Comparison of ENCODE assay signal across 9 cellular contexts in genomic region chr10:24449334-24449740, GRCh38.
A peak's percentile ranks its signal among the peaks of the same experiment; 100 is the strongest.
DNase-seq lines count a peak whose midpoint lies in the region; ATAC-seq, FAIRE-seq and TF ChIP-seq lines count a peak whose summit lies in the region.
"Had no signal": no experiment of that assay in that cellular context is flagged by ENCODE, and none has a peak within 500 bp of the region (broad histone marks: within the 10 kb centered on the region; RNA-seq: fewer than 3 reads in every experiment).

No MANE protein-coding gene starts in this region.

- H3K4me3 ChIP-seq in bronchial epithelial cell (ENCODE audit: low read depth, low read length) (no peak overlapping the region), skeletal muscle cell (ENCODE audit: low read depth, low read length) (peak overlapping the region; percentile 7)
- no peak overlapping the region for H3K4me3 ChIP-seq in effector memory CD4-positive, alpha-beta T cell (ENCODE audit: insufficient read depth, low read depth, low read length, poor library complexity, severe bottlenecking)
- H3K4me3 ChIP-seq: lung had no signal

- no peaks in the 10 kb centered on the region for H3K9me3 ChIP-seq in effector memory CD4-positive, alpha-beta T cell (ENCODE audit: control insufficient read depth, low read length)

- ATAC-seq in HG02943 (IDR thresholded peaks at IDR 0.05; ENCODE audit: low read depth, unreplicated experiment) (peak; percentile 62), HG03196 (IDR thresholded peaks at IDR 0.05; ENCODE audit: unreplicated experiment) (no peak)

- H3K4me1 ChIP-seq in effector memory CD4-positive, alpha-beta T cell (ENCODE audit: control insufficient read depth, insufficient read depth, low read length, poor library complexity, severe bottlenecking): peaks cover 3% of the 10 kb centered on the region

- H3K27me3 ChIP-seq in bronchial epithelial cell (ENCODE audit: control insufficient read depth, insufficient read depth, low read length): no peaks in the 10 kb centered on the region
- H3K27me3 ChIP-seq in effector memory CD4-positive, alpha-beta T cell (replicated peaks; ENCODE audit: control insufficient read depth, insufficient read depth, low read length, poor library complexity, severe bottlenecking): no peaks in the 10 kb centered on the region

- no peak for TF ChIP-seq CTCF in bronchial epithelial cell (IDR thresholded peaks at IDR 0.05; ENCODE audit: insufficient read depth, low read length, severe bottlenecking)

- no peak overlapping the region for H3K27ac ChIP-seq in effector memory CD4-positive, alpha-beta T cell (ENCODE audit: insufficient read depth, low read length, poor library complexity, severe bottlenecking)

- peaks cover 5% of the 10 kb centered on the region for H3K36me3 ChIP-seq in bronchial epithelial cell (ENCODE audit: control insufficient read depth, insufficient read depth, low read length)
- H3K36me3 ChIP-seq in effector memory CD4-positive, alpha-beta T cell (ENCODE audit: control insufficient read depth, insufficient read depth, low read length): no peaks in the 10 kb centered on the region

- FAIRE-seq in GM19239 (lab: Jason Lieb, UNC) (peak; percentile 79), bronchial epithelial cell (lab: Jason Lieb, UNC) (no peak)

- DNase-seq in GM19239 (ENCODE audit: insufficient read length, low spot score) (peak; percentile 9), bronchial epithelial cell (ENCODE audit: low read depth) (peak; percentile 28), skeletal muscle cell (ENCODE audit: low read depth) (no peak), NOMO-1 (lab: John Stamatoyannopoulos, UW; ENCODE audit: unreplicated experiment in 2 of 2) (no peak), DMS79 treated with DMSO at 0.1 percent for 48 hours (lab: John Stamatoyannopoulos, UW) (no peak)
- no peak for DNase-seq in effector memory CD4-positive, alpha-beta T cell

Comparison
In these comparisons a context has a peak if more than half of its experiments do, and no peak if none do; other contexts are left out.
1. DNase-seq: peak in GM19239 (single experiment) and bronchial epithelial cell (single experiment); none in skeletal muscle cell (single experiment), NOMO-1 (0 of 2), effector memory CD4-positive, alpha-beta T cell (0 of 3) and DMS79 treated with DMSO at 0.1 percent for 48 hours (single experiment).